In genomic region chr1:156751724-156752481, GRCh38 we compare ENCODE assay signal across 1 cellular context.
TF ChIP-seq lines count a peak whose summit lies in the region.

No MANE protein-coding gene starts in this region.

TF ChIP-seq in GM12878, 131 proteins besides CTCF, POLR2A, EP300 and RAD21 (continued from another document and continues in another):
- TF ChIP-seq, protein P1, sequence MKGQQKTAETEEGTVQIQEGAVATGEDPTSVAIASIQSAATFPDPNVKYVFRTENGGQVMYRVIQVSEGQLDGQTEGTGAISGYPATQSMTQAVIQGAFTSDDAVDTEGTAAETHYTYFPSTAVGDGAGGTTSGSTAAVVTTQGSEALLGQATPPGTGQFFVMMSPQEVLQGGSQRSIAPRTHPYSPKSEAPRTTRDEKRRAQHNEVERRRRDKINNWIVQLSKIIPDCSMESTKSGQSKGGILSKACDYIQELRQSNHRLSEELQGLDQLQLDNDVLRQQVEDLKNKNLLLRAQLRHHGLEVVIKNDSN (IDR thresholded peaks at IDR 0.05; ENCODE audit: borderline replicate concordance, extremely low read length, insufficient read depth, low read depth, low read length) = peak; percentile 63
- TF ChIP-seq SUPT20H (IDR thresholded peaks at IDR 0.05; ENCODE audit: borderline replicate concordance, control insufficient read depth, low read depth, low read length) (no peak), PAX5 (IDR thresholded peaks at IDR 0.05; ENCODE audit: borderline replicate concordance, low read depth, low read length) (no peak), MTA2 (IDR thresholded peaks at IDR 0.05; ENCODE audit: low read depth) (no peak), USF2 (IDR thresholded peaks at IDR 0.05; ENCODE audit: borderline replicate concordance, low read depth, low read length) (peak; percentile 14), HSF1 (IDR thresholded peaks at IDR 0.05; ENCODE audit: low read depth, low read length) (no peak), ETV6 (conservative IDR thresholded peaks at IDR 0.05 in 1 of 2, IDR thresholded peaks at IDR 0.05 in 1 of 2; ENCODE audit: borderline replicate concordance in 1 of 2, low read depth in 1 of 2) (no peak), IRF4 (IDR thresholded peaks at IDR 0.05; ENCODE audit: low read depth, low read length) (no peak), MYB (IDR thresholded peaks at IDR 0.05; ENCODE audit: borderline replicate concordance, low read depth, low read length) (no peak), ZNF207 (IDR thresholded peaks at IDR 0.05; ENCODE audit: borderline replicate concordance) (peak; percentile 67; the same call in 1 of the 2 replicates), BCL11A (IDR thresholded peaks at IDR 0.05; ENCODE audit: low read depth, low read length) (no peak), HDAC6 (IDR thresholded peaks at IDR 0.05; ENCODE audit: unreplicated experiment) (no peak), NR2F1 (conservative IDR thresholded peaks at IDR 0.05) (no peak), RUNX3 (IDR thresholded peaks at IDR 0.05; ENCODE audit: low read length) (no peak), EGR1 (IDR thresholded peaks at IDR 0.05; ENCODE audit: borderline replicate concordance in 1 of 2, low read depth in 2 of 2, low read length in 2 of 2) (peak; percentile 51 to 75), ZSCAN29 (IDR thresholded peaks at IDR 0.05) (no peak), CBFB (IDR thresholded peaks at IDR 0.05; ENCODE audit: low read depth) (no peak), ZNF24 (IDR thresholded peaks at IDR 0.05) (no peak), SREBF2 (IDR thresholded peaks at IDR 0.05; ENCODE audit: low read length) (no peak), HCFC1 (IDR thresholded peaks at IDR 0.05; ENCODE audit: low read length) (peak; percentile 73), CEBPB (IDR thresholded peaks at IDR 0.05; ENCODE audit: borderline replicate concordance in 1 of 2, low read depth in 2 of 2, low read length in 2 of 2) (no peak), ESRRA (IDR thresholded peaks at IDR 0.05; ENCODE audit: low read length) (no peak), TBL1XR1 (IDR thresholded peaks at IDR 0.05; ENCODE audit: low read depth, low read length) (0 out of 2 replicates have a peak, but pooled peaks have one; percentile 20), SP1 (IDR thresholded peaks at IDR 0.05; ENCODE audit: low read depth, low read length) (peak; percentile 88), SMC3 (IDR thresholded peaks at IDR 0.05; ENCODE audit: borderline replicate concordance, low read length) (no peak), NFXL1 (IDR thresholded peaks at IDR 0.05; ENCODE audit: borderline replicate concordance) (peak; percentile 94), SPI1 (IDR thresholded peaks at IDR 0.05; ENCODE audit: borderline replicate concordance, insufficient read depth, low read depth, low read length) (no peak), ZNF687 (IDR thresholded peaks at IDR 0.05) (peak; percentile 49), POLR2AphosphoS5 (IDR thresholded peaks at IDR 0.05; ENCODE audit: low read length) (no peak), KAT2A (conservative IDR thresholded peaks at IDR 0.05; ENCODE audit: control insufficient read depth, low read depth, low read length) (no peak), CREM (IDR thresholded peaks at IDR 0.05; ENCODE audit: low read depth) (peak; percentile 77), SUZ12 (IDR thresholded peaks at IDR 0.05; ENCODE audit: unreplicated experiment) (no peak), HDGF (IDR thresholded peaks at IDR 0.05) (no peak), CHD4 (IDR thresholded peaks at IDR 0.05) (no peak), ZNF274 (IDR thresholded peaks at IDR 0.05; ENCODE audit: insufficient read depth, insufficient read length) (no peak), ATF7 (IDR thresholded peaks at IDR 0.05; ENCODE audit: low read depth) (no peak), SIN3A (IDR thresholded peaks at IDR 0.05; ENCODE audit: low read depth, low read length) (peak; percentile 81), HDAC2 (IDR thresholded peaks at IDR 0.05) (no peak), SMAD5 (IDR thresholded peaks at IDR 0.05; ENCODE audit: low read depth) (no peak), YY1 (IDR thresholded peaks at IDR 0.05; ENCODE audit: low read depth, low read length) (peak; percentile 89), TCF7 (IDR thresholded peaks at IDR 0.05; ENCODE audit: borderline replicate concordance) (no peak), NFYA (IDR thresholded peaks at IDR 0.05; ENCODE audit: borderline replicate concordance, low read depth, low read length) (no peak)
- TF ChIP-seq, protein P2, sequence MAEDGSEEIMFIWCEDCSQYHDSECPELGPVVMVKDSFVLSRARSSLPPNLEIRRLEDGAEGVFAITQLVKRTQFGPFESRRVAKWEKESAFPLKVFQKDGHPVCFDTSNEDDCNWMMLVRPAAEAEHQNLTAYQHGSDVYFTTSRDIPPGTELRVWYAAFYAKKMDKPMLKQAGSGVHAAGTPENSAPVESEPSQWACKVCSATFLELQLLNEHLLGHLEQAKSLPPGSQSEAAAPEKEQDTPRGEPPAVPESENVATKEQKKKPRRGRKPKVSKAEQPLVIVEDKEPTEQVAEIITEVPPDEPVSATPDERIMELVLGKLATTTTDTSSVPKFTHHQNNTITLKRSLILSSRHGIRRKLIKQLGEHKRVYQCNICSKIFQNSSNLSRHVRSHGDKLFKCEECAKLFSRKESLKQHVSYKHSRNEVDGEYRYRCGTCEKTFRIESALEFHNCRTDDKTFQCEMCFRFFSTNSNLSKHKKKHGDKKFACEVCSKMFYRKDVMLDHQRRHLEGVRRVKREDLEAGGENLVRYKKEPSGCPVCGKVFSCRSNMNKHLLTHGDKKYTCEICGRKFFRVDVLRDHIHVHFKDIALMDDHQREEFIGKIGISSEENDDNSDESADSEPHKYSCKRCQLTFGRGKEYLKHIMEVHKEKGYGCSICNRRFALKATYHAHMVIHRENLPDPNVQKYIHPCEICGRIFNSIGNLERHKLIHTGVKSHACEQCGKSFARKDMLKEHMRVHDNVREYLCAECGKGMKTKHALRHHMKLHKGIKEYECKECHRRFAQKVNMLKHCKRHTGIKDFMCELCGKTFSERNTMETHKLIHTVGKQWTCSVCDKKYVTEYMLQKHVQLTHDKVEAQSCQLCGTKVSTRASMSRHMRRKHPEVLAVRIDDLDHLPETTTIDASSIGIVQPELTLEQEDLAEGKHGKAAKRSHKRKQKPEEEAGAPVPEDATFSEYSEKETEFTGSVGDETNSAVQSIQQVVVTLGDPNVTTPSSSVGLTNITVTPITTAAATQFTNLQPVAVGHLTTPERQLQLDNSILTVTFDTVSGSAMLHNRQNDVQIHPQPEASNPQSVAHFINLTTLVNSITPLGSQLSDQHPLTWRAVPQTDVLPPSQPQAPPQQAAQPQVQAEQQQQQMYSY (CRISPR knock-in tag; IDR thresholded peaks at IDR 0.05) = no peak
- TF ChIP-seq, protein P3, sequence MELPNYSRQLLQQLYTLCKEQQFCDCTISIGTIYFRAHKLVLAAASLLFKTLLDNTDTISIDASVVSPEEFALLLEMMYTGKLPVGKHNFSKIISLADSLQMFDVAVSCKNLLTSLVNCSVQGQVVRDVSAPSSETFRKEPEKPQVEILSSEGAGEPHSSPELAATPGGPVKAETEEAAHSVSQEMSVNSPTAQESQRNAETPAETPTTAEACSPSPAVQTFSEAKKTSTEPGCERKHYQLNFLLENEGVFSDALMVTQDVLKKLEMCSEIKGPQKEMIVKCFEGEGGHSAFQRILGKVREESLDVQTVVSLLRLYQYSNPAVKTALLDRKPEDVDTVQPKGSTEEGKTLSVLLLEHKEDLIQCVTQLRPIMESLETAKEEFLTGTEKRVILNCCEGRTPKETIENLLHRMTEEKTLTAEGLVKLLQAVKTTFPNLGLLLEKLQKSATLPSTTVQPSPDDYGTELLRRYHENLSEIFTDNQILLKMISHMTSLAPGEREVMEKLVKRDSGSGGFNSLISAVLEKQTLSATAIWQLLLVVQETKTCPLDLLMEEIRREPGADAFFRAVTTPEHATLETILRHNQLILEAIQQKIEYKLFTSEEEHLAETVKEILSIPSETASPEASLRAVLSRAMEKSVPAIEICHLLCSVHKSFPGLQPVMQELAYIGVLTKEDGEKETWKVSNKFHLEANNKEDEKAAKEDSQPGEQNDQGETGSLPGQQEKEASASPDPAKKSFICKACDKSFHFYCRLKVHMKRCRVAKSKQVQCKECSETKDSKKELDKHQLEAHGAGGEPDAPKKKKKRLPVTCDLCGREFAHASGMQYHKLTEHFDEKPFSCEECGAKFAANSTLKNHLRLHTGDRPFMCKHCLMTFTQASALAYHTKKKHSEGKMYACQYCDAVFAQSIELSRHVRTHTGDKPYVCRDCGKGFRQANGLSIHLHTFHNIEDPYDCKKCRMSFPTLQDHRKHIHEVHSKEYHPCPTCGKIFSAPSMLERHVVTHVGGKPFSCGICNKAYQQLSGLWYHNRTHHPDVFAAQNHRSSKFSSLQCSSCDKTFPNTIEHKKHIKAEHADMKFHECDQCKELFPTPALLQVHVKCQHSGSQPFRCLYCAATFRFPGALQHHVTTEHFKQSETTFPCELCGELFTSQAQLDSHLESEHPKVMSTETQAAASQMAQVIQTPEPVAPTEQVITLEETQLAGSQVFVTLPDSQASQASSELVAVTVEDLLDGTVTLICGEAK (IDR thresholded peaks at IDR 0.05; ENCODE audit: borderline replicate concordance) = no peak; the same call in 1 of the 2 replicates
- TF ChIP-seq, protein P4, sequence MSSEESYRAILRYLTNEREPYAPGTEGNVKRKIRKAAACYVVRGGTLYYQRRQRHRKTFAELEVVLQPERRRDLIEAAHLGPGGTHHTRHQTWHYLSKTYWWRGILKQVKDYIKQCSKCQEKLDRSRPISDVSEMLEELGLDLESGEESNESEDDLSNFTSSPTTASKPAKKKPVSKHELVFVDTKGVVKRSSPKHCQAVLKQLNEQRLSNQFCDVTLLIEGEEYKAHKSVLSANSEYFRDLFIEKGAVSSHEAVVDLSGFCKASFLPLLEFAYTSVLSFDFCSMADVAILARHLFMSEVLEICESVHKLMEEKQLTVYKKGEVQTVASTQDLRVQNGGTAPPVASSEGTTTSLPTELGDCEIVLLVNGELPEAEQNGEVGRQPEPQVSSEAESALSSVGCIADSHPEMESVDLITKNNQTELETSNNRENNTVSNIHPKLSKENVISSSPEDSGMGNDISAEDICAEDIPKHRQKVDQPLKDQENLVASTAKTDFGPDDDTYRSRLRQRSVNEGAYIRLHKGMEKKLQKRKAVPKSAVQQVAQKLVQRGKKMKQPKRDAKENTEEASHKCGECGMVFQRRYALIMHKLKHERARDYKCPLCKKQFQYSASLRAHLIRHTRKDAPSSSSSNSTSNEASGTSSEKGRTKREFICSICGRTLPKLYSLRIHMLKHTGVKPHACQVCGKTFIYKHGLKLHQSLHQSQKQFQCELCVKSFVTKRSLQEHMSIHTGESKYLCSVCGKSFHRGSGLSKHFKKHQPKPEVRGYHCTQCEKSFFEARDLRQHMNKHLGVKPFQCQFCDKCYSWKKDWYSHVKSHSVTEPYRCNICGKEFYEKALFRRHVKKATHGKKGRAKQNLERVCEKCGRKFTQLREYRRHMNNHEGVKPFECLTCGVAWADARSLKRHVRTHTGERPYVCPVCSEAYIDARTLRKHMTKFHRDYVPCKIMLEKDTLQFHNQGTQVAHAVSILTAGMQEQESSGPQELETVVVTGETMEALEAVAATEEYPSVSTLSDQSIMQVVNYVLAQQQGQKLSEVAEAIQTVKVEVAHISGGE (CRISPR knock-in tag; IDR thresholded peaks at IDR 0.05) = no peak
- TF ChIP-seq, protein P5, sequence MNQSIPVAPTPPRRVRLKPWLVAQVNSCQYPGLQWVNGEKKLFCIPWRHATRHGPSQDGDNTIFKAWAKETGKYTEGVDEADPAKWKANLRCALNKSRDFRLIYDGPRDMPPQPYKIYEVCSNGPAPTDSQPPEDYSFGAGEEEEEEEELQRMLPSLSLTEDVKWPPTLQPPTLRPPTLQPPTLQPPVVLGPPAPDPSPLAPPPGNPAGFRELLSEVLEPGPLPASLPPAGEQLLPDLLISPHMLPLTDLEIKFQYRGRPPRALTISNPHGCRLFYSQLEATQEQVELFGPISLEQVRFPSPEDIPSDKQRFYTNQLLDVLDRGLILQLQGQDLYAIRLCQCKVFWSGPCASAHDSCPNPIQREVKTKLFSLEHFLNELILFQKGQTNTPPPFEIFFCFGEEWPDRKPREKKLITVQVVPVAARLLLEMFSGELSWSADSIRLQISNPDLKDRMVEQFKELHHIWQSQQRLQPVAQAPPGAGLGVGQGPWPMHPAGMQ (IDR thresholded peaks at IDR 0.05; ENCODE audit: borderline replicate concordance) = no peak
